In genomic region chr1:207856276-207857023, GRCh38 we compare ENCODE assay signal across 26 cellular contexts. TPM values are rescaled to one million over a fixed set of nuclear protein-coding genes. Genes with fewer than 3 reads are reported as not detected.
DNase-seq lines count a peak whose midpoint lies in the region; ATAC-seq and TF ChIP-seq lines count a peak whose summit lies in the region.
"Had no signal": no experiment of that assay in that cellular context is flagged by ENCODE, and none has a peak within 500 bp of the region (broad histone marks: within the 10 kb centered on the region; RNA-seq: fewer than 3 reads in every experiment).

No MANE protein-coding gene starts in this region.

- H3F3A ChIP-seq in Loucy (ENCODE audit: low read depth): peaks cover 5% of the 10 kb centered on the region; the same call in 1 of the 2 replicates

- peak overlapping the region in 3 of 8 donors; percentile 5 to 76 (median 53) for H3K4me3 Mint-ChIP-seq in CD4-positive, alpha-beta memory T cell
- no peak overlapping the region for H3K4me3 Mint-ChIP-seq in activated T-helper 17 cell treated with anti-CD3 and anti-CD28 coated beads, Interleukin-2, amount 50 U/mL, for 72 hours
- no peak overlapping the region for H3K4me3 Mint-ChIP-seq in immature natural killer cell
- H3K4me3 Mint-ChIP-seq: activated CD4-positive, alpha-beta T cell treated with anti-CD3 and anti-CD28 coated beads, Interleukin-2, amount 10 ng/mL, durations not matched to agents 24 days and 14 days; nephron; stimulated activated naive B cell treated with anti-CD40 and anti-IgM and Interleukin-4, amounts not matched to agents 10 μg/mL and 1 μg/mL and 100 μg/mL, for 72 hours had no signal

- CTCF ChIA-PET in CD4-positive, alpha-beta memory T cell (lab: Charles Lee; ENCODE audit: partially characterized antibody): interaction anchor here (1.1 kb wide), 1 partner anchor 29 kb away, joined by 4 read pairs; no protein-coding TSS in a partner anchor

- H4K20me1 ChIP-seq in Loucy (ENCODE audit: insufficient read depth, low read length, poor library complexity, severe bottlenecking): peaks cover 77% of the 10 kb centered on the region

- H2AFZ ChIP-seq in Loucy (ENCODE audit: low read length): no peak overlapping the region
- H2AFZ ChIP-seq: GM23248, hepatocyte had no signal

- ATAC-seq in activated T-helper 17 cell treated with anti-CD3 and anti-CD28 coated beads, Interleukin-2, amount 50 U/mL, for 72 hours (replicated peaks): peak; percentile 65
- ATAC-seq in HG03108 (IDR thresholded peaks at IDR 0.05; ENCODE audit: unreplicated experiment) (no peak), GM21515 (IDR thresholded peaks at IDR 0.05; ENCODE audit: unreplicated experiment) (no peak)
- ATAC-seq: gastrocnemius medialis; mucosa of descending colon; Right ventricle myocardium inferior; stimulated activated naive B cell treated with anti-CD40 and anti-IgM and Interleukin-4, amounts not matched to agents 10 μg/mL and 1 μg/mL and 100 μg/mL, for 72 hours had no signal

- H3K27me3 ChIP-seq in CD4-positive, alpha-beta memory T cell (ENCODE audit: insufficient read depth, low read length): no peaks in the 10 kb centered on the region
- H3K27me3 ChIP-seq in Loucy (ENCODE audit: insufficient read depth, low read length, poor library complexity, severe bottlenecking): no peaks in the 10 kb centered on the region
- H3K27me3 ChIP-seq: gastrocnemius medialis, hepatocyte, upper lobe of left lung had no signal

- peak overlapping the region; percentile 99 for H3K4me2 ChIP-seq in Loucy (ENCODE audit: low read depth, low read length, poor library complexity, severe bottlenecking)
- H3K4me2 ChIP-seq: hepatocyte had no signal

- peak overlapping the region in 6 of 7 donors; percentile 8 to 87 (median 50) for H3K27ac Mint-ChIP-seq in CD4-positive, alpha-beta memory T cell
- H3K27ac Mint-ChIP-seq in activated T-helper 17 cell treated with anti-CD3 and anti-CD28 coated beads, Interleukin-2, amount 50 U/mL, for 72 hours: peak overlapping the region; percentile 1
- H3K27ac Mint-ChIP-seq in immature natural killer cell: peak overlapping the region in 4 of 6 donors; percentile 7 to 37 (median 30)
- H3K27ac Mint-ChIP-seq: activated CD4-positive, alpha-beta T cell treated with anti-CD3 and anti-CD28 coated beads, Interleukin-2, amount 10 ng/mL, durations not matched to agents 24 days and 14 days; nephron; stimulated activated naive B cell treated with anti-CD40 and anti-IgM and Interleukin-4, amounts not matched to agents 10 μg/mL and 1 μg/mL and 100 μg/mL, for 72 hours had no signal

- no peaks in the 10 kb centered on the region for H3K9me3 Mint-ChIP-seq in CD4-positive, alpha-beta memory T cell
- no peaks in the 10 kb centered on the region for H3K9me3 Mint-ChIP-seq in activated T-helper 17 cell treated with anti-CD3 and anti-CD28 coated beads, Interleukin-2, amount 50 U/mL, for 72 hours
- no peaks in the 10 kb centered on the region for H3K9me3 Mint-ChIP-seq in immature natural killer cell
- H3K9me3 Mint-ChIP-seq: activated CD4-positive, alpha-beta T cell treated with anti-CD3 and anti-CD28 coated beads, Interleukin-2, amount 10 ng/mL, durations not matched to agents 24 days and 14 days; nephron; stimulated activated naive B cell treated with anti-CD40 and anti-IgM and Interleukin-4, amounts not matched to agents 10 μg/mL and 1 μg/mL and 100 μg/mL, for 72 hours had no signal

- H3K9me3 ChIP-seq in CD4-positive, alpha-beta memory T cell (ENCODE audit: control insufficient read depth in 1 of 2, low read length in 2 of 2): no peaks in the 10 kb centered on the region
- no peaks in the 10 kb centered on the region for H3K9me3 ChIP-seq in Loucy (ENCODE audit: insufficient read depth, low read depth, low read length)
- H3K9me3 ChIP-seq: gastrocnemius medialis, mucosa of descending colon, upper lobe of left lung had no signal

- H3K27me3 Mint-ChIP-seq in CD4-positive, alpha-beta memory T cell: no peaks in the 10 kb centered on the region
- no peaks in the 10 kb centered on the region for H3K27me3 Mint-ChIP-seq in activated T-helper 17 cell treated with anti-CD3 and anti-CD28 coated beads, Interleukin-2, amount 50 U/mL, for 72 hours
- H3K27me3 Mint-ChIP-seq in immature natural killer cell (ENCODE audit: low read depth in 3 of 3): peaks cover 0 to 2% (median 0%) of the 10 kb centered on the region in 3 donors
- H3K27me3 Mint-ChIP-seq: activated CD4-positive, alpha-beta T cell treated with anti-CD3 and anti-CD28 coated beads, Interleukin-2, amount 10 ng/mL, durations not matched to agents 24 days and 14 days; stimulated activated naive B cell treated with anti-CD40 and anti-IgM and Interleukin-4, amounts not matched to agents 10 μg/mL and 1 μg/mL and 100 μg/mL, for 72 hours had no signal

- peaks cover 27 to 46% of the 10 kb centered on the region in 2 donors for H3K36me3 Mint-ChIP-seq in CD4-positive, alpha-beta memory T cell
- H3K36me3 Mint-ChIP-seq in activated T-helper 17 cell treated with anti-CD3 and anti-CD28 coated beads, Interleukin-2, amount 50 U/mL, for 72 hours (ENCODE audit: low read depth): peaks cover 43% of the 10 kb centered on the region
- H3K36me3 Mint-ChIP-seq in immature natural killer cell: peaks cover 0 to 8% (median 6%) of the 10 kb centered on the region in 3 donors

- H3K9ac ChIP-seq in Loucy (ENCODE audit: low read depth, low read length, poor library complexity, severe bottlenecking): no peak overlapping the region
- H3K9ac ChIP-seq: GM23248 had no signal

- H3K79me2 ChIP-seq in Loucy (ENCODE audit: insufficient read depth, low read length): peaks cover 100% of the 10 kb centered on the region

- TF ChIP-seq CTCF in Loucy (conservative IDR thresholded peaks at IDR 0.05; ENCODE audit: low read length): no peak

- H3K27ac ChIP-seq in CD4-positive, alpha-beta memory T cell (ENCODE audit: low read depth, low read length): no peak overlapping the region
- H3K27ac ChIP-seq: gastrocnemius medialis, GM23248, hepatocyte, VCaP had no signal

- peaks cover 45 to 61% (median 54%) of the 10 kb centered on the region in 4 donors for H3K4me1 Mint-ChIP-seq in CD4-positive, alpha-beta memory T cell
- H3K4me1 Mint-ChIP-seq in activated T-helper 17 cell treated with anti-CD3 and anti-CD28 coated beads, Interleukin-2, amount 50 U/mL, for 72 hours: peaks cover 39% of the 10 kb centered on the region
- peaks cover 47 to 60% of the 10 kb centered on the region in 2 donors for H3K4me1 Mint-ChIP-seq in immature natural killer cell
- H3K4me1 Mint-ChIP-seq: nephron had no signal

- POLR2A ChIA-PET in CD4-positive, alpha-beta memory T cell (lab: Charles Lee; ENCODE audit: partially characterized antibody): interaction anchor here (1.8 to 16.6 kb wide), 2 partner anchors 12 to 29 kb away, joined by 6 to 374 read pairs; no protein-coding TSS in a partner anchor

- H3K4me1 ChIP-seq in CD4-positive, alpha-beta memory T cell (ENCODE audit: insufficient read depth, low read length): peaks cover 93% of the 10 kb centered on the region
- peaks cover 90% of the 10 kb centered on the region for H3K4me1 ChIP-seq in Loucy (ENCODE audit: insufficient read depth, low read length, poor library complexity, severe bottlenecking)

- DNase-seq in CD4-positive, alpha-beta memory T cell: no peak
- DNase-seq in immature natural killer cell (no peak), CD1c-positive myeloid dendritic cell (ENCODE audit: extremely low spot score) (no peak), germinal center (ENCODE audit: low spot score) (no peak)
- DNase-seq: activated CD4-positive, alpha-beta T cell treated with anti-CD3 and anti-CD28 coated beads, Interleukin-2, amount 10 ng/mL, durations not matched to agents 24 days and 14 days; activated effector memory CD4-positive, alpha-beta T cell treated with Interleukin-2 at 50 U/mL for 16 hours; caudate nucleus; DMS79; gastrocnemius medialis; GDM1; GM23248; mucosa of descending colon; NCI-H1694; stimulated activated naive B cell treated with anti-CD40 and anti-IgM and Interleukin-4, amounts not matched to agents 10 μg/mL and 1 μg/mL and 100 μg/mL, for 72 hours; substantia nigra; T-helper 9 cell; upper lobe of left lung had no signal

- intact Hi-C loops in CD4-positive, alpha-beta memory T cell (cut with micrococcal nuclease): no loop called here

- peaks cover 10% of the 10 kb centered on the region for H3K36me3 ChIP-seq in CD4-positive, alpha-beta memory T cell (ENCODE audit: insufficient read depth, low read length)
- H3K36me3 ChIP-seq in Loucy (ENCODE audit: insufficient read depth, low read length): peaks cover 45% of the 10 kb centered on the region; the same call in 1 of the 2 replicates
- H3K36me3 ChIP-seq: gastrocnemius medialis had no signal

- no peaks in the 10 kb centered on the region for H3K9me2 ChIP-seq in Loucy (replicated peaks; ENCODE audit: low read depth, low read length)

- H3K4me3 ChIP-seq in CD4-positive, alpha-beta memory T cell (ENCODE audit: low read length in 2 of 2): no peak overlapping the region
- H3K4me3 ChIP-seq in Loucy (ENCODE audit: low read length, poor library complexity, severe bottlenecking): peak overlapping the region; percentile 29
- H3K4me3 ChIP-seq: gastrocnemius medialis, GM23248, hepatocyte, mucosa of descending colon, upper lobe of left lung had no signal

RNA-seq across cellular contexts. Expression of gene CD34, which starts 54.5 kb away (rescaled TPM):
- total RNA-seq in CD4-positive, alpha-beta memory T cell: under 1 TPM in 1 of 2 experiments, not detected in 1; 0.03 TPM
- polyA plus RNA-seq in CD4-positive, alpha-beta memory T cell: not detected
- under 1 TPM; 0.06 to 0.24 TPM for total RNA-seq in activated T-helper 17 cell treated with anti-CD3 and anti-CD28 coated beads, Interleukin-2, amount 50 U/mL, for 72 hours
- not detected for polyA plus RNA-seq in immature natural killer cell
- total RNA-seq: activated CD4-positive, alpha-beta T cell treated with anti-CD3 and anti-CD28 coated beads, Interleukin-2, amount 10 ng/mL, durations not matched to agents 24 days and 14 days; GM23248; mammary epithelial cell had no signal
